In the genomic region with DNA sequence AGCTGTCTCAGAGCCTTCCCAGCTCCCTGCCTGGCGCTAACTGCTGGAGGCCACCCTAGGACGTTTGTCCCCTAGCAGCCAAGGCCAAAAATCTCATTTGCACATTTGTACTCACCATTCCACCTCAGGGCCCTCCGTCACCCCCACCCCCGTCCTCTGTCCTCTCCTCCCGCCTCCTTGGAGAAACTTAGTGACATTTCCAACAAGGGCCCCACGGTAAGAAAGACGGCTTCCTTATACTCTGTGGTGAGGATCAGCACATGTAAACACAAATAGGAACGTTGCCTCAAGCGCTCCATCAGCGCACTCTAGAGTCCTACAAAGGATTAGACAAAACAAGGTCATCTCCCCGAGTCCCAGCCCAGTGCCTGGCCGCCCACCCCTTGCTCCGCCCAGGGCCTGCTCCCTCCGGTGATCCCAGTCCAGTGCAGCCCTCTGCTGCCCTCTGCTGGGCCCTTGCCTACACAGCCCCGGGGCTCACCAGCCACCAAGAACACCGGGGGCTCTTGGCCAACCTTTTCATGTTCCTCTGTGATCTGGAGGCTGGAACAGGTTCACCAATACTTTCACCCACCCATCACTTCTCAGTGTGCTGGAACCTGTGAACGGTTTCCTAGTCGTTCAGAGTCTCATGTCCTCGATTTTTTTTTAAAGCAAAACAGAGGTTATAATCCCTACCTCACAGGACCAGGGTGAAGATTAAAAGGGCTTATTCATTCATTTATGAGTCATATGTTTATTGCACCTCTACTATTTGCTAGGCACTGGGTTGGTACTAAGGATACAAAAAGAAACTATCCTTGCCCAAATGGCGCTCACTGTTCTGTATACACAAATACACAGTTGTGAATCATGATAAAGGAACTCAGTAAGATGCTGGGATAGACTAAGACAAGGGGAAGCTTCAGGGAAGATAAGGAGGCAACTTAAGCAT, we compare ENCODE assay signal across 8 cellular contexts. TPM values are rescaled to one million over a fixed set of nuclear protein-coding genes. Genes with fewer than 3 reads are reported as not detected.
DNase-seq lines count a peak whose midpoint lies in the region; ATAC-seq, FAIRE-seq and TF ChIP-seq lines count a peak whose summit lies in the region.

No MANE protein-coding gene starts in this region.

- H3K4me2 ChIP-seq in mammary epithelial cell (ENCODE audit: insufficient read depth, low read depth, low read length): peak overlapping the region; percentile 77

- dilution Hi-C loops in mammary epithelial cell (cut with HindIII; ENCODE audit: low sequenced_read_pairs): loop anchor here (5.0 kb wide), 1 partner anchor 58 kb away; no protein-coding TSS in a partner anchor

- 8% methylated on average over 19 of the region's 20 CpGs for WGBS in mammary epithelial cell (ENCODE audit: low coverage, missing lambda C conversion rate)
- WGBS in small intestine, 3 donors: 8 to 10% (median 8%) methylated on average over 20 of the region's 20 CpGs

- peak; percentile 96 for ATAC-seq in GM18907 (IDR thresholded peaks at IDR 0.05; ENCODE audit: unreplicated experiment)
- peak; percentile 97 for ATAC-seq in HG03159 (IDR thresholded peaks at IDR 0.05; ENCODE audit: unreplicated experiment)

- FAIRE-seq in small intestine (lab: Jason Lieb, UNC): no peak

- H3K27me3 ChIP-seq in mammary epithelial cell (ENCODE audit: insufficient read depth, low read length) (no peaks in the 10 kb centered on the region), small intestine (ENCODE audit: control insufficient read depth in 2 of 2, insufficient read depth in 2 of 2, low read length in 2 of 2) (no peaks in the 10 kb centered on the region)

- in situ Hi-C loops in mammary epithelial cell (cut with MboI; ENCODE audit: low sequenced_read_pairs in 2 of 2): loop anchor here in 1 of 2 donors (10.0 kb wide), 1 partner anchor 221 kb away; no protein-coding TSS in a partner anchor

- H3K27ac ChIP-seq in mammary epithelial cell (ENCODE audit: insufficient read depth, low read depth, low read length): peak overlapping the region; percentile 78
- H3K27ac ChIP-seq in small intestine (ENCODE audit: low read depth in 1 of 2, low read length in 1 of 2): peak overlapping the region in 1 of 2 donors; percentile 73

- H4K20me1 ChIP-seq in mammary epithelial cell (ENCODE audit: insufficient read depth, low read length): no peaks in the 10 kb centered on the region

- peaks cover 11% of the 10 kb centered on the region for H3K4me1 ChIP-seq in mammary epithelial cell (ENCODE audit: insufficient read depth, low read length)
- no peaks in the 10 kb centered on the region for H3K4me1 ChIP-seq in small intestine (ENCODE audit: control insufficient read depth in 2 of 2, insufficient read depth in 1 of 2, low read depth in 1 of 2, low read length in 1 of 2)

- peak; percentile 93 for TF ChIP-seq CTCF in WI38 (IDR thresholded peaks at IDR 0.05; ENCODE audit: low read depth, low read length)
- TF ChIP-seq CTCF in mammary epithelial cell (conservative IDR thresholded peaks at IDR 0.05 in 1 of 2, IDR thresholded peaks at IDR 0.05 in 1 of 2; ENCODE audit: extremely low read depth in 1 of 2, insufficient read depth in 1 of 2, low read depth in 1 of 2, low read length in 2 of 2): peak; percentile 84 to 98

- peak; percentile 97 for DNase-seq in AG08395 (ENCODE audit: low spot score)
- DNase-seq in NCI-H2196 (lab: John Stamatoyannopoulos, UW; ENCODE audit: unreplicated experiment): peak; percentile 95
- DNase-seq in mammary epithelial cell: peak; percentile 89
- DNase-seq in iPS-NIHi7 (ENCODE audit: extremely low spot score): peak; percentile 96
- peak; percentile 83 for DNase-seq in small intestine

- CTCF ChIA-PET in mammary epithelial cell (lab: Charles Lee; ENCODE audit: low non-redundant PET): interaction anchor here (0.6 to 0.9 kb wide), 3 partner anchors 195 to 248 kb away, joined by 3 to 4 read pairs (median 3); a partner anchor contains a TSS

- peak overlapping the region; percentile 50 for H3K4me3 ChIP-seq in WI38 (ENCODE audit: low read depth, low read length)
- peak overlapping the region; percentile 23 to 44 (median 34) for H3K4me3 ChIP-seq in mammary epithelial cell (replicated peaks in 1 of 3; ENCODE audit: insufficient read depth in 1 of 3, low read depth in 2 of 3, low read length in 3 of 3)
- H3K4me3 ChIP-seq in small intestine (ENCODE audit: low read depth in 1 of 2, low read length in 2 of 2): no peak overlapping the region

- H3K9me3 ChIP-seq in mammary epithelial cell (replicated peaks; ENCODE audit: insufficient read depth, low read length): no peaks in the 10 kb centered on the region
- no peaks in the 10 kb centered on the region for H3K9me3 ChIP-seq in small intestine (ENCODE audit: control insufficient read depth, low read depth)

- intact Hi-C loops in mammary epithelial cell (cut with micrococcal nuclease): loop anchor here (1.0 to 10.0 kb wide), 11 partner anchors 81 to 871 kb away; a partner anchor contains a TSS

- no peaks in the 10 kb centered on the region for H3K79me2 ChIP-seq in mammary epithelial cell (ENCODE audit: insufficient read depth, low read length)

- peak overlapping the region; percentile 86 for H2AFZ ChIP-seq in mammary epithelial cell (ENCODE audit: low read depth, low read length)

- H3K9ac ChIP-seq in mammary epithelial cell (ENCODE audit: insufficient read depth, low read length): peak overlapping the region; percentile 67

- H3K36me3 ChIP-seq in mammary epithelial cell (ENCODE audit: insufficient read depth, low read length): no peaks in the 10 kb centered on the region
- H3K36me3 ChIP-seq in small intestine (ENCODE audit: control insufficient read depth in 2 of 2, insufficient read depth in 2 of 2, low read length in 2 of 2): no peaks in the 10 kb centered on the region

- BruUV-seq in mammary epithelial cell (replicated peaks; lab: Mats Ljungman, UMichigan): no TSS peak

RNA-seq across cellular contexts. Expression of a gene that starts 15.2 kb away (rescaled TPM):
- 10 to 100 TPM; 29.5 to 29.9 TPM for total RNA-seq in mammary epithelial cell
- polyA plus RNA-seq in mammary epithelial cell (9.2 TPM), small intestine (10 to 100 TPM; 14.1 to 16.6 (median 16.3) TPM)
- polyA minus RNA-seq in mammary epithelial cell: 39.6 TPM

RNA-seq across cellular contexts. Expression of a gene that starts 42.2 kb away (rescaled TPM):
- 1 to 10 TPM in 1 of 2 donors, under 1 TPM in 1; 0.31 to 2.0 TPM for total RNA-seq in mammary epithelial cell
- polyA plus RNA-seq in mammary epithelial cell: 0.14 TPM
- polyA minus RNA-seq in mammary epithelial cell: not detected
- 1 to 10 TPM in 2 of 3 donors, under 1 TPM in 1; 0.45 to 9.0 (median 1.6) TPM for polyA plus RNA-seq in small intestine

Comparison
In these comparisons a context has a peak if more than half of its experiments do, and no peak if none do; other contexts are left out.
1. H3K4me3 ChIP-seq: peak in WI38 (single experiment) and mammary epithelial cell (3 of 3); none in small intestine (0 of 2).
2. Peak in every context shown above with its lines, with median percentiles within 50 percentile points of each other: DNase-seq.